ENCODE assay signal across 26 cellular contexts in the genomic region with DNA sequence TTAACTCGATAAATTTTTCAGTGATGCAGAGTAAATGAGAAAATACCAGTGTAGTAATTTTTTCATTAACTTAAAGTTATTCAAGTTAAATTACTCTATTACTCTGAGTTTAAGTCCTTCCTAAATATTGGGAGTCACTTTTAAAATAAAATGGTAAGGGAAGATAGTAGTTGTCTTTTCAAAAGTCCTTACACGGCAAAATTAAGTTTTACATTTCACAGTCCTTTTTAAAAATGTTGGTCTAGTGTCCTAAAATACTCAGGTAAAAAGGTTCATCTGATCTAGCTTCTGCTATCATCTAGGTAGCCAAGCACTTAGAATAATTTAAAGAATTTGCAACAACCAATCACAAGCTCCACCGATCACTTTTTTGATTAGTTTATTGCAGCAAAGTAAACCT.
"Had no signal": no experiment of that assay in that cellular context is flagged by ENCODE, and none has a peak within 500 bp of the region (broad histone marks: within the 10 kb centered on the region; RNA-seq: fewer than 3 reads in every experiment).

No MANE protein-coding gene starts in this region.

- FAIRE-seq: endometrium, islet of Langerhans, keratinocyte had no signal

- H3K4me1 ChIP-seq: colonic mucosa, esophagus squamous epithelium, gastrocnemius medialis, heart right ventricle, left lung had no signal

- H3K36me3 ChIP-seq: colonic mucosa, gastrocnemius medialis had no signal

- H3K9me3 ChIP-seq: colonic mucosa, esophagus squamous epithelium, gastrocnemius medialis, heart right ventricle, left lung had no signal

- H3K4me3 ChIP-seq: colonic mucosa, esophagus squamous epithelium, gastrocnemius medialis, heart right ventricle, left lung, lung had no signal

- H3K27ac ChIP-seq: colonic mucosa, epithelial cell of prostate, esophagus squamous epithelium, gastrocnemius medialis, heart right ventricle, left lung had no signal

- ATAC-seq: effector memory CD8-positive, alpha-beta T cell; esophagus mucosa; gastrocnemius medialis; heart right ventricle; left cardiac atrium; left lung; left ventricle myocardium superior had no signal

- H3K27me3 ChIP-seq: colonic mucosa, esophagus squamous epithelium, gastrocnemius medialis, heart right ventricle, left lung had no signal

- DNase-seq: colonic mucosa; cortex of kidney; effector CD8-positive, alpha-beta T cell; effector memory CD8-positive, alpha-beta T cell; endodermal cell; erythroblast; esophagus squamous epithelium; foreskin fibroblast; foreskin melanocyte; gastrocnemius medialis; glutamatergic neuron; head of caudate nucleus; heart right ventricle; hippocampal formation; left cardiac atrium; left lung; left ventricle myocardium superior; mammary epithelial cell; mesendoderm; midbrain had no signal
